In genomic region chr19:40691421-40692211, GRCh38 we compare ENCODE assay signal across 8 cellular contexts. TPM values are rescaled to one million over a fixed set of nuclear protein-coding genes. Genes with fewer than 3 reads are reported as not detected.
A peak's percentile ranks its signal among the peaks of the same experiment; 100 is the strongest.
DNase-seq lines count a peak whose midpoint lies in the region; ATAC-seq and TF ChIP-seq lines count a peak whose summit lies in the region.

No MANE protein-coding gene starts in this region.

- H3K27me3 Mint-ChIP-seq in stimulated activated memory B cell treated with anti-CD40 and anti-IgM and Interleukin-4, amounts not matched to agents 10 μg/mL and 1 μg/mL and 100 μg/mL, for 72 hours, result no peaks in the 10 kb centered on the region

- H3K36me3 ChIP-seq in SK-N-SH (replicated peaks in 1 of 2; ENCODE audit: control insufficient read depth in 1 of 2, insufficient read depth in 2 of 2, low read length in 1 of 2) (peaks cover 0 to 23% of the 10 kb centered on the region in 2 experiments), PC-9 (ENCODE audit: low read depth) (no peaks in the 10 kb centered on the region), fibroblast of lung (ENCODE audit: control insufficient read depth, insufficient read depth, low read length) (peaks cover 14% of the 10 kb centered on the region)

- peaks cover 10% of the 10 kb centered on the region for H3K4me1 Mint-ChIP-seq in stimulated activated memory B cell treated with anti-CD40 and anti-IgM and Interleukin-4, amounts not matched to agents 10 μg/mL and 1 μg/mL and 100 μg/mL, for 72 hours

- CTCF ChIA-PET in SK-N-SH (lab: Yijun Ruan, JAX) (interaction anchor here (0.8 to 1.3 kb wide), 4 partner anchors 28 to 57 kb away, joined by 3 to 6 read pairs (median 4); no protein-coding TSS in a partner anchor), PC-9 (lab: Charles Lee) (no interaction called here)

- TF ChIP-seq CTCF in SK-N-SH (IDR thresholded peaks at IDR 0.05) (no peak), PC-9 (conservative IDR thresholded peaks at IDR 0.05) (no peak), fibroblast of lung (conservative IDR thresholded peaks at IDR 0.05 in 1 of 2, IDR thresholded peaks at IDR 0.05 in 1 of 2; ENCODE audit: low read depth in 1 of 2, low read length in 2 of 2) (no peak)

- WGBS in SK-N-SH (ENCODE audit: low lambda C conversion rate), result 80% methylated on average over 19 of the region's 24 CpGs

- peak overlapping the region; percentile 88 for H3K9ac ChIP-seq in SK-N-SH
- peak overlapping the region; percentile 85 for H3K9ac ChIP-seq in fibroblast of lung (ENCODE audit: insufficient read depth, low read length)

- no peak for TF ChIP-seq EP300 in SK-N-SH (IDR thresholded peaks at IDR 0.05; ENCODE audit: borderline replicate concordance in 1 of 2, low read depth in 1 of 2, low read length in 1 of 2)

- H4K20me1 ChIP-seq in SK-N-SH (ENCODE audit: insufficient read depth), result peaks cover 26% of the 10 kb centered on the region
- H4K20me1 ChIP-seq in PC-9 (ENCODE audit: insufficient read depth), result no peaks in the 10 kb centered on the region
- peaks cover 4% of the 10 kb centered on the region for H4K20me1 ChIP-seq in fibroblast of lung (ENCODE audit: control insufficient read depth, extremely low read depth, insufficient read depth, low read length)

- TF ChIP-seq RAD21 in SK-N-SH (IDR thresholded peaks at IDR 0.05; ENCODE audit: low read length), result no peak

- no peak overlapping the region; the same call in 1 of the 2 replicates for H2AFZ ChIP-seq in SK-N-SH (ENCODE audit: low read depth)
- no peak overlapping the region for H2AFZ ChIP-seq in PC-9
- no peak overlapping the region for H2AFZ ChIP-seq in fibroblast of lung (ENCODE audit: low read length)

- peaks cover 14% of the 10 kb centered on the region for H3K36me3 Mint-ChIP-seq in stimulated activated memory B cell treated with anti-CD40 and anti-IgM and Interleukin-4, amounts not matched to agents 10 μg/mL and 1 μg/mL and 100 μg/mL, for 72 hours

- H3K9me2 ChIP-seq in SK-N-SH, result no peaks in the 10 kb centered on the region
- H3K9me2 ChIP-seq in PC-9 (ENCODE audit: insufficient read depth), result no peaks in the 10 kb centered on the region

- H3K79me2 ChIP-seq in SK-N-SH (ENCODE audit: insufficient read depth) (peaks cover 36% of the 10 kb centered on the region), PC-9 (ENCODE audit: low read depth) (peaks cover 10% of the 10 kb centered on the region), fibroblast of lung (ENCODE audit: control insufficient read depth, insufficient read depth, low read length) (peaks cover 34% of the 10 kb centered on the region)

- no peaks in the 10 kb centered on the region for H3K9me3 ChIP-seq in SK-N-SH
- H3K9me3 ChIP-seq in PC-9 (ENCODE audit: insufficient read depth, low read depth), result no peaks in the 10 kb centered on the region
- no peaks in the 10 kb centered on the region for H3K9me3 ChIP-seq in fibroblast of lung (ENCODE audit: control insufficient read depth, insufficient read depth, low read depth, low read length)

- H3K4me3 ChIP-seq in SK-N-SH (ENCODE audit: low read depth in 2 of 2, low read length in 1 of 2) (no peak overlapping the region), PC-9 (peak overlapping the region; percentile 75), fibroblast of lung (replicated peaks in 1 of 4; ENCODE audit: control extremely low read depth in 1 of 4, insufficient read depth in 1 of 4, low read depth in 3 of 4, low read length in 4 of 4) (no peak overlapping the region)

- peak; percentile 46 for DNase-seq in SK-N-SH
- DNase-seq in PC-9, result no peak
- peak; percentile 5 to 15 for DNase-seq in fibroblast of lung (ENCODE audit: low read depth in 2 of 2)
- DNase-seq in NK-92 treated with Interleukin-12 subunit alpha and Interleukin-12 subunit beta, amount 100 ng/mL, for 24 hours (lab: John Stamatoyannopoulos, UW), result no peak

- H3K4me1 ChIP-seq in SK-N-SH (ENCODE audit: control insufficient read depth in 1 of 2, insufficient read depth in 2 of 2, low read depth in 1 of 2, low read length in 1 of 2), result peaks cover 9 to 28% of the 10 kb centered on the region in 2 experiments; a peak in 2 of 4 replicates
- peaks cover 19% of the 10 kb centered on the region for H3K4me1 ChIP-seq in PC-9 (replicated peaks; ENCODE audit: insufficient read depth)
- H3K4me1 ChIP-seq in fibroblast of lung (ENCODE audit: control insufficient read depth, extremely low read depth, insufficient read depth, low read length), result peaks cover 24% of the 10 kb centered on the region

- peak overlapping the region; percentile 92 for H3K4me3 Mint-ChIP-seq in stimulated activated memory B cell treated with anti-CD40 and anti-IgM and Interleukin-4, amounts not matched to agents 10 μg/mL and 1 μg/mL and 100 μg/mL, for 72 hours

- H3K27me3 ChIP-seq in SK-N-SH (ENCODE audit: insufficient read depth), result no peaks in the 10 kb centered on the region
- H3K27me3 ChIP-seq in PC-9 (ENCODE audit: insufficient read depth, low read depth), result no peaks in the 10 kb centered on the region
- H3K27me3 ChIP-seq in fibroblast of lung (ENCODE audit: control insufficient read depth, insufficient read depth, low read length), result no peaks in the 10 kb centered on the region

- H3F3A ChIP-seq in SK-N-SH (replicated peaks; ENCODE audit: insufficient read depth), result peaks cover 6% of the 10 kb centered on the region
- H3F3A ChIP-seq in PC-9 (ENCODE audit: insufficient read depth, low read depth), result peaks cover 7% of the 10 kb centered on the region; the same call in 1 of the 2 replicates

- ATAC-seq in SK-N-SH treated with all-trans-retinoic acid at 6 μM for 48 hours (no peak), HG03135 (IDR thresholded peaks at IDR 0.05; ENCODE audit: unreplicated experiment) (no peak), HG03025 (IDR thresholded peaks at IDR 0.05; ENCODE audit: low FRiP score, unreplicated experiment) (no peak)
- ATAC-seq in stimulated activated memory B cell treated with anti-CD40 and anti-IgM and Interleukin-4, amounts not matched to agents 10 μg/mL and 1 μg/mL and 100 μg/mL, for 72 hours, result no peak

- peak overlapping the region; percentile 83 for H3K27ac Mint-ChIP-seq in stimulated activated memory B cell treated with anti-CD40 and anti-IgM and Interleukin-4, amounts not matched to agents 10 μg/mL and 1 μg/mL and 100 μg/mL, for 72 hours

- no TSS peak for BruUV-seq in PC-9 (replicated peaks; lab: Mats Ljungman, UMichigan)

- intact Hi-C loops in PC-9 (cut with micrococcal nuclease; ENCODE audit: unreplicated experiment), result loop anchor here (2.0 kb wide), 1 partner anchor 59 kb away; the partner anchor contains the start of genes ACTMAP and SNRPA

- no peaks in the 10 kb centered on the region for H3K9me3 Mint-ChIP-seq in stimulated activated memory B cell treated with anti-CD40 and anti-IgM and Interleukin-4, amounts not matched to agents 10 μg/mL and 1 μg/mL and 100 μg/mL, for 72 hours

- H3K27ac ChIP-seq in SK-N-SH (ENCODE audit: low read depth in 2 of 2, low read length in 1 of 2) (peak overlapping the region; percentile 88 to 90; a peak in 3 of 4 replicates), PC-9 (peak overlapping the region; percentile 81), fibroblast of lung (ENCODE audit: insufficient read depth, low read length) (peak overlapping the region; percentile 94)

- H3K4me2 ChIP-seq in SK-N-SH (peak overlapping the region; percentile 99), PC-9 (peak overlapping the region; percentile 95), fibroblast of lung (ENCODE audit: extremely low read depth, insufficient read depth, low read length) (peak overlapping the region; percentile 88)

- POLR2A ChIA-PET in SK-N-SH (lab: Yijun Ruan, JAX) (interaction anchor here (0.7 to 2.1 kb wide), 5 partner anchors 20 to 87 kb away, joined by 3 to 15 read pairs (median 3); no protein-coding TSS in a partner anchor), PC-9 (lab: Charles Lee; ENCODE audit: unreplicated experiment) (interaction anchor here (0.6 kb wide), 2 partner anchors 59 to 288 kb away, joined by 3 to 4 read pairs; partner anchors contain the start of genes ACTMAP and SNRPA)

TF ChIP-seq in SK-N-SH treated with all-trans-retinoic acid at 6 μM for 48 hours, 23 proteins besides CTCF, POLR2A, EP300 and RAD21 (continues in another document):
- TF ChIP-seq GLIS3 (CRISPR knock-in tag; IDR thresholded peaks at IDR 0.05), result no peak

RNA-seq across cellular contexts. Expression of gene NUMBL, which starts 1.2 kb away (rescaled TPM):
- 38.8 and 54.6 TPM in 2 replicates for polyA plus RNA-seq in SK-N-SH (2012; rRNA removed)
- polyA plus RNA-seq in SK-N-SH (2012; cell fraction: cytosol; rRNA removed), result 28.0 and 28.5 TPM in 2 replicates
- polyA plus RNA-seq in SK-N-SH (2012; cell fraction: nucleus; rRNA removed), result 131 and 179 TPM in 2 replicates
- 57.7 and 86.6 TPM in 2 replicates for total RNA-seq in PC-9 (2021)
- 30.6 and 33.4 TPM in 2 replicates for total RNA-seq in fibroblast of lung
- 26.2 and 28.2 TPM in 2 replicates for polyA plus RNA-seq in fibroblast of lung
- polyA plus RNA-seq in fibroblast of lung (2012), result 39.8 TPM in 2 replicates
- 45.4 and 48.6 TPM in 2 replicates for polyA minus RNA-seq in fibroblast of lung (ENCODE audit: low replicate concordance)

RNA-seq across cellular contexts. Expression of gene COQ8B, which starts 25.1 kb away (rescaled TPM):
- polyA plus RNA-seq in SK-N-SH (2012; rRNA removed), result 41.9 and 43.8 TPM in 2 replicates
- 15.9 and 22.5 TPM in 2 replicates for polyA plus RNA-seq in SK-N-SH (2012; cell fraction: cytosol; rRNA removed)
- polyA plus RNA-seq in SK-N-SH (2012; cell fraction: nucleus; rRNA removed), result 115 and 123 TPM in 2 replicates
- total RNA-seq in PC-9 (2021), result 57.7 and 66.6 TPM in 2 replicates
- 28.0 and 43.4 TPM in 2 replicates for total RNA-seq in fibroblast of lung
- polyA plus RNA-seq in fibroblast of lung, result 13.7 and 16.7 TPM in 2 replicates
- 17.2 and 24.4 TPM in 2 replicates for polyA plus RNA-seq in fibroblast of lung (2012)
- 26.2 and 28.8 TPM in 2 replicates for polyA minus RNA-seq in fibroblast of lung (ENCODE audit: low replicate concordance)

RNA-seq across cellular contexts. Expression of gene ITPKC, which starts 25.3 kb away (rescaled TPM):
- polyA plus RNA-seq in SK-N-SH (2012; rRNA removed) (6.3 and 7.4 TPM in 2 replicates), fibroblast of lung (6.5 TPM in 2 replicates)
- 4.2 and 5.7 TPM in 2 replicates for polyA plus RNA-seq in SK-N-SH (2012; cell fraction: cytosol; rRNA removed)
- 11.9 and 12.2 TPM in 2 replicates for polyA plus RNA-seq in SK-N-SH (2012; cell fraction: nucleus; rRNA removed)
- total RNA-seq in PC-9 (2021) (17.6 and 22.1 TPM in 2 replicates), fibroblast of lung (19.5 and 23.1 TPM in 2 replicates)
- polyA plus RNA-seq in fibroblast of lung (2012), result 10.3 and 10.6 TPM in 2 replicates
- 15.2 and 15.5 TPM in 2 replicates for polyA minus RNA-seq in fibroblast of lung (ENCODE audit: low replicate concordance)

RNA-seq across cellular contexts. Expression of gene ACTMAP, which starts 58.7 kb away (rescaled TPM):
- polyA plus RNA-seq in SK-N-SH (2012; rRNA removed) (4.5 and 6.4 TPM in 2 replicates), fibroblast of lung (2.2 and 2.5 TPM in 2 replicates)
- polyA plus RNA-seq in SK-N-SH (2012; cell fraction: cytosol; rRNA removed), result 3.1 and 3.7 TPM in 2 replicates
- 12.9 and 13.9 TPM in 2 replicates for polyA plus RNA-seq in SK-N-SH (2012; cell fraction: nucleus; rRNA removed)
- total RNA-seq in PC-9 (2021) (35.9 and 39.3 TPM in 2 replicates), fibroblast of lung (0.51 and 1.8 TPM in 2 replicates)
- polyA plus RNA-seq in fibroblast of lung (2012), result 4.7 and 5.7 TPM in 2 replicates
- 11.6 and 15.6 TPM in 2 replicates for polyA minus RNA-seq in fibroblast of lung (ENCODE audit: low replicate concordance)

RNA-seq across cellular contexts. Expression of gene SNRPA, which starts 59.4 kb away (rescaled TPM):
- polyA plus RNA-seq in SK-N-SH (2012; rRNA removed) (69.5 and 121 TPM in 2 replicates), fibroblast of lung (74.4 and 134 TPM in 2 replicates)
- polyA plus RNA-seq in SK-N-SH (2012; cell fraction: cytosol; rRNA removed), result 64.4 and 91.0 TPM in 2 replicates
- 274 and 286 TPM in 2 replicates for polyA plus RNA-seq in SK-N-SH (2012; cell fraction: nucleus; rRNA removed)
- total RNA-seq in PC-9 (2021) (119 and 147 TPM in 2 replicates), fibroblast of lung (22.1 and 41.9 TPM in 2 replicates)
- polyA plus RNA-seq in fibroblast of lung (2012), result 54.5 and 108 TPM in 2 replicates
- polyA minus RNA-seq in fibroblast of lung (ENCODE audit: low replicate concordance), result 179 and 323 TPM in 2 replicates

Comparison
In these comparisons a context has a peak if more than half of its experiments do, and no peak if none do; other contexts are left out.
1. DNase-seq: peak in SK-N-SH (single experiment) and fibroblast of lung (2 of 2); none in PC-9 (0 of 2) and NK-92 treated with Interleukin-12 subunit alpha and Interleukin-12 subunit beta, amount 100 ng/mL, for 24 hours (single experiment).
2. Peak in every context shown above with its lines, with median percentiles within 50 percentile points of each other: H3K27ac ChIP-seq and H3K4me2 ChIP-seq.